Comparison of ENCODE assay signal across 1 cellular context in genomic region chr17:3802461-3803307, GRCh38.
TF ChIP-seq lines count a peak whose summit lies in the region.

No MANE protein-coding gene starts in this region.

TF ChIP-seq in HepG2, 621 proteins besides CTCF, POLR2A, EP300 and RAD21 (continued from another document and continues in another):
- TF ChIP-seq TRIM24 (CRISPR knock-in tag; IDR thresholded peaks at IDR 0.05) (peak; percentile 89), PREB (CRISPR knock-in tag; IDR thresholded peaks at IDR 0.05) (no peak), ZNF652 (CRISPR knock-in tag; IDR thresholded peaks at IDR 0.05; ENCODE audit: borderline replicate concordance, low read depth) (peak; percentile 60; the same call in 1 of the 2 replicates), FOXM1 (CRISPR knock-in tag; IDR thresholded peaks at IDR 0.05) (no peak), THAP11 (CRISPR knock-in tag; IDR thresholded peaks at IDR 0.05) (peak; percentile 82), MEF2D (CRISPR knock-in tag; IDR thresholded peaks at IDR 0.05) (peak; percentile 91), ZNF510 (CRISPR knock-in tag; IDR thresholded peaks at IDR 0.05; ENCODE audit: low read depth) (no peak), NCOA1 (CRISPR knock-in tag; IDR thresholded peaks at IDR 0.05) (peak; percentile 99), SOX13 (IDR thresholded peaks at IDR 0.05) (peak; percentile 79; the same call in 1 of the 2 replicates), SOX13 (CRISPR knock-in tag; conservative IDR thresholded peaks at IDR 0.05 in 1 of 2, IDR thresholded peaks at IDR 0.05 in 1 of 2) (peak in 1 of 2 experiments; percentile 95; a peak in 2 of 4 replicates), HNF1B (CRISPR knock-in tag; IDR thresholded peaks at IDR 0.05) (peak; percentile 97), ZC3H13 (CRISPR knock-in tag; IDR thresholded peaks at IDR 0.05) (peak; percentile 79), PLRG1 (conservative IDR thresholded peaks at IDR 0.05) (no peak), NCOA2 (CRISPR knock-in tag; IDR thresholded peaks at IDR 0.05) (peak; percentile 99), HMGXB4 (CRISPR knock-in tag; IDR thresholded peaks at IDR 0.05; ENCODE audit: borderline replicate concordance in 1 of 2, low read depth in 1 of 2) (peak in 1 of 2 experiments; percentile 84; a peak in 2 of 4 replicates), HNRNPH1 (optimal IDR thresholded peaks at IDR 0.05; ENCODE audit: low read depth, low read length) (no peak), KAT7 (CRISPR knock-in tag; IDR thresholded peaks at IDR 0.05; ENCODE audit: borderline replicate concordance) (peak; percentile 72; the same call in 1 of the 2 replicates), ZNF205 (CRISPR knock-in tag; IDR thresholded peaks at IDR 0.05) (peak; percentile 88; the same call in 1 of the 2 replicates), AGO1 (IDR thresholded peaks at IDR 0.05; ENCODE audit: low read depth, low read length, poor library complexity, severe bottlenecking) (no peak), TSC22D2 (CRISPR knock-in tag; IDR thresholded peaks at IDR 0.05; ENCODE audit: borderline replicate concordance) (no peak), NR3C1 (CRISPR knock-in tag; IDR thresholded peaks at IDR 0.05) (no peak), ZSCAN21 (CRISPR knock-in tag; IDR thresholded peaks at IDR 0.05; ENCODE audit: borderline replicate concordance) (peak; percentile 75; the same call in 1 of the 2 replicates), RXRA (CRISPR knock-in tag; IDR thresholded peaks at IDR 0.05) (peak; percentile 96), ZNF468 (CRISPR knock-in tag; IDR thresholded peaks at IDR 0.05) (no peak), PRDM15 (CRISPR knock-in tag; IDR thresholded peaks at IDR 0.05) (no peak; the same call in 1 of the 2 replicates), YY1 (IDR thresholded peaks at IDR 0.05; ENCODE audit: insufficient read depth, insufficient replicate concordance, low read depth, low read length) (no peak), ETV6 (CRISPR knock-in tag; conservative IDR thresholded peaks at IDR 0.05) (no peak), TCF7 (IDR thresholded peaks at IDR 0.05; ENCODE audit: low read depth) (peak; percentile 89)
- TF ChIP-seq, protein P1, sequence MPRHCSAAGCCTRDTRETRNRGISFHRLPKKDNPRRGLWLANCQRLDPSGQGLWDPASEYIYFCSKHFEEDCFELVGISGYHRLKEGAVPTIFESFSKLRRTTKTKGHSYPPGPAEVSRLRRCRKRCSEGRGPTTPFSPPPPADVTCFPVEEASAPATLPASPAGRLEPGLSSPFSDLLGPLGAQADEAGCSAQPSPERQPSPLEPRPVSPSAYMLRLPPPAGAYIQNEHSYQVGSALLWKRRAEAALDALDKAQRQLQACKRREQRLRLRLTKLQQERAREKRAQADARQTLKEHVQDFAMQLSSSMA (CRISPR knock-in tag; IDR thresholded peaks at IDR 0.05): no peak
- TF ChIP-seq, protein P2, sequence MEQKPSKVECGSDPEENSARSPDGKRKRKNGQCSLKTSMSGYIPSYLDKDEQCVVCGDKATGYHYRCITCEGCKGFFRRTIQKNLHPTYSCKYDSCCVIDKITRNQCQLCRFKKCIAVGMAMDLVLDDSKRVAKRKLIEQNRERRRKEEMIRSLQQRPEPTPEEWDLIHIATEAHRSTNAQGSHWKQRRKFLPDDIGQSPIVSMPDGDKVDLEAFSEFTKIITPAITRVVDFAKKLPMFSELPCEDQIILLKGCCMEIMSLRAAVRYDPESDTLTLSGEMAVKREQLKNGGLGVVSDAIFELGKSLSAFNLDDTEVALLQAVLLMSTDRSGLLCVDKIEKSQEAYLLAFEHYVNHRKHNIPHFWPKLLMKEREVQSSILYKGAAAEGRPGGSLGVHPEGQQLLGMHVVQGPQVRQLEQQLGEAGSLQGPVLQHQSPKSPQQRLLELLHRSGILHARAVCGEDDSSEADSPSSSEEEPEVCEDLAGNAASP (CRISPR knock-in tag; IDR thresholded peaks at IDR 0.05; ENCODE audit: borderline replicate concordance): peak; percentile 89
- TF ChIP-seq, protein P3, sequence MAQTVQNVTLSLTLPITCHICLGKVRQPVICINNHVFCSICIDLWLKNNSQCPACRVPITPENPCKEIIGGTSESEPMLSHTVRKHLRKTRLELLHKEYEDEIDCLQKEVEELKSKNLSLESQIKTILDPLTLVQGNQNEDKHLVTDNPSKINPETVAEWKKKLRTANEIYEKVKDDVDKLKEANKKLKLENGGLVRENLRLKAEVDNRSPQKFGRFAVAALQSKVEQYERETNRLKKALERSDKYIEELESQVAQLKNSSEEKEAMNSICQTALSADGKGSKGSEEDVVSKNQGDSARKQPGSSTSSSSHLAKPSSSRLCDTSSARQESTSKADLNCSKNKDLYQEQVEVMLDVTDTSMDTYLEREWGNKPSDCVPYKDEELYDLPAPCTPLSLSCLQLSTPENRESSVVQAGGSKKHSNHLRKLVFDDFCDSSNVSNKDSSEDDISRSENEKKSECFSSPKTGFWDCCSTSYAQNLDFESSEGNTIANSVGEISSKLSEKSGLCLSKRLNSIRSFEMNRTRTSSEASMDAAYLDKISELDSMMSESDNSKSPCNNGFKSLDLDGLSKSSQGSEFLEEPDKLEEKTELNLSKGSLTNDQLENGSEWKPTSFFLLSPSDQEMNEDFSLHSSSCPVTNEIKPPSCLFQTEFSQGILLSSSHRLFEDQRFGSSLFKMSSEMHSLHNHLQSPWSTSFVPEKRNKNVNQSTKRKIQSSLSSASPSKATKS (CRISPR knock-in tag; IDR thresholded peaks at IDR 0.05): no peak
- TF ChIP-seq, protein P4, sequence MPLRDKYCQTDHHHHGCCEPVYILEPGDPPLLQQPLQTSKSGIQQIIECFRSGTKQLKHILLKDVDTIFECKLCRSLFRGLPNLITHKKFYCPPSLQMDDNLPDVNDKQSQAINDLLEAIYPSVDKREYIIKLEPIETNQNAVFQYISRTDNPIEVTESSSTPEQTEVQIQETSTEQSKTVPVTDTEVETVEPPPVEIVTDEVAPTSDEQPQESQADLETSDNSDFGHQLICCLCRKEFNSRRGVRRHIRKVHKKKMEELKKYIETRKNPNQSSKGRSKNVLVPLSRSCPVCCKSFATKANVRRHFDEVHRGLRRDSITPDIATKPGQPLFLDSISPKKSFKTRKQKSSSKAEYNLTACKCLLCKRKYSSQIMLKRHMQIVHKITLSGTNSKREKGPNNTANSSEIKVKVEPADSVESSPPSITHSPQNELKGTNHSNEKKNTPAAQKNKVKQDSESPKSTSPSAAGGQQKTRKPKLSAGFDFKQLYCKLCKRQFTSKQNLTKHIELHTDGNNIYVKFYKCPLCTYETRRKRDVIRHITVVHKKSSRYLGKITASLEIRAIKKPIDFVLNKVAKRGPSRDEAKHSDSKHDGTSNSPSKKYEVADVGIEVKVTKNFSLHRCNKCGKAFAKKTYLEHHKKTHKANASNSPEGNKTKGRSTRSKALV (CRISPR knock-in tag; IDR thresholded peaks at IDR 0.05): peak; percentile 19; the same call in 1 of the 2 replicates
- TF ChIP-seq, protein P5, sequence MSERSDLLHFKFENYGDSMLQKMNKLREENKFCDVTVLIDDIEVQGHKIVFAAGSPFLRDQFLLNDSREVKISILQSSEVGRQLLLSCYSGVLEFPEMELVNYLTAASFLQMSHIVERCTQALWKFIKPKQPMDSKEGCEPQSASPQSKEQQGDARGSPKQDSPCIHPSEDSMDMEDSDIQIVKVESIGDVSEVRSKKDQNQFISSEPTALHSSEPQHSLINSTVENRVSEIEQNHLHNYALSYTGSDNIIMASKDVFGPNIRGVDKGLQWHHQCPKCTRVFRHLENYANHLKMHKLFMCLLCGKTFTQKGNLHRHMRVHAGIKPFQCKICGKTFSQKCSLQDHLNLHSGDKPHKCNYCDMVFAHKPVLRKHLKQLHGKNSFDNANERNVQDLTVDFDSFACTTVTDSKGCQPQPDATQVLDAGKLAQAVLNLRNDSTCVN (CRISPR knock-in tag; IDR thresholded peaks at IDR 0.05; ENCODE audit: borderline replicate concordance): no peak; the same call in 1 of the 2 replicates
- TF ChIP-seq, protein P6, sequence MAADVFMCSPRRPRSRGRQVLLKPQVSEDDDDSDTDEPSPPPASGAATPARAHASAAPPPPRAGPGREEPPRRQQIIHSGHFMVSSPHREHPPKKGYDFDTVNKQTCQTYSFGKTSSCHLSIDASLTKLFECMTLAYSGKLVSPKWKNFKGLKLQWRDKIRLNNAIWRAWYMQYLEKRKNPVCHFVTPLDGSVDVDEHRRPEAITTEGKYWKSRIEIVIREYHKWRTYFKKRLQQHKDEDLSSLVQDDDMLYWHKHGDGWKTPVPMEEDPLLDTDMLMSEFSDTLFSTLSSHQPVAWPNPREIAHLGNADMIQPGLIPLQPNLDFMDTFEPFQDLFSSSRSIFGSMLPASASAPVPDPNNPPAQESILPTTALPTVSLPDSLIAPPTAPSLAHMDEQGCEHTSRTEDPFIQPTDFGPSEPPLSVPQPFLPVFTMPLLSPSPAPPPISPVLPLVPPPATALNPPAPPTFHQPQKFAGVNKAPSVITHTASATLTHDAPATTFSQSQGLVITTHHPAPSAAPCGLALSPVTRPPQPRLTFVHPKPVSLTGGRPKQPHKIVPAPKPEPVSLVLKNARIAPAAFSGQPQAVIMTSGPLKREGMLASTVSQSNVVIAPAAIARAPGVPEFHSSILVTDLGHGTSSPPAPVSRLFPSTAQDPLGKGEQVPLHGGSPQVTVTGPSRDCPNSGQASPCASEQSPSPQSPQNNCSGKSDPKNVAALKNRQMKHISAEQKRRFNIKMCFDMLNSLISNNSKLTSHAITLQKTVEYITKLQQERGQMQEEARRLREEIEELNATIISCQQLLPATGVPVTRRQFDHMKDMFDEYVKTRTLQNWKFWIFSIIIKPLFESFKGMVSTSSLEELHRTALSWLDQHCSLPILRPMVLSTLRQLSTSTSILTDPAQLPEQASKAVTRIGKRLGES (CRISPR knock-in tag; IDR thresholded peaks at IDR 0.05; ENCODE audit: borderline replicate concordance): peak; percentile 98
- TF ChIP-seq, protein P7, sequence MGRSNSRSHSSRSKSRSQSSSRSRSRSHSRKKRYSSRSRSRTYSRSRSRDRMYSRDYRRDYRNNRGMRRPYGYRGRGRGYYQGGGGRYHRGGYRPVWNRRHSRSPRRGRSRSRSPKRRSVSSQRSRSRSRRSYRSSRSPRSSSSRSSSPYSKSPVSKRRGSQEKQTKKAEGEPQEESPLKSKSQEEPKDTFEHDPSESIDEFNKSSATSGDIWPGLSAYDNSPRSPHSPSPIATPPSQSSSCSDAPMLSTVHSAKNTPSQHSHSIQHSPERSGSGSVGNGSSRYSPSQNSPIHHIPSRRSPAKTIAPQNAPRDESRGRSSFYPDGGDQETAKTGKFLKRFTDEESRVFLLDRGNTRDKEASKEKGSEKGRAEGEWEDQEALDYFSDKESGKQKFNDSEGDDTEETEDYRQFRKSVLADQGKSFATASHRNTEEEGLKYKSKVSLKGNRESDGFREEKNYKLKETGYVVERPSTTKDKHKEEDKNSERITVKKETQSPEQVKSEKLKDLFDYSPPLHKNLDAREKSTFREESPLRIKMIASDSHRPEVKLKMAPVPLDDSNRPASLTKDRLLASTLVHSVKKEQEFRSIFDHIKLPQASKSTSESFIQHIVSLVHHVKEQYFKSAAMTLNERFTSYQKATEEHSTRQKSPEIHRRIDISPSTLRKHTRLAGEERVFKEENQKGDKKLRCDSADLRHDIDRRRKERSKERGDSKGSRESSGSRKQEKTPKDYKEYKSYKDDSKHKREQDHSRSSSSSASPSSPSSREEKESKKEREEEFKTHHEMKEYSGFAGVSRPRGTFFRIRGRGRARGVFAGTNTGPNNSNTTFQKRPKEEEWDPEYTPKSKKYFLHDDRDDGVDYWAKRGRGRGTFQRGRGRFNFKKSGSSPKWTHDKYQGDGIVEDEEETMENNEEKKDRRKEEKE (IDR thresholded peaks at IDR 0.05): no peak
